ENCODE assay signal across 9 cellular contexts in genomic region chr2:45024600-45025291, GRCh38. TPM values are rescaled to one million over a fixed set of nuclear protein-coding genes. Genes with fewer than 3 reads are reported as not detected.
A peak's percentile ranks its signal among the peaks of the same experiment; 100 is the strongest.
DNase-seq lines count a peak whose midpoint lies in the region; ATAC-seq and TF ChIP-seq lines count a peak whose summit lies in the region.
"Had no signal": no experiment of that assay in that cellular context is flagged by ENCODE, and none has a peak within 500 bp of the region (broad histone marks: within the 10 kb centered on the region; RNA-seq: fewer than 3 reads in every experiment).

No MANE protein-coding gene starts in this region.

- no peak overlapping the region for H3K27ac Mint-ChIP-seq in CD8-positive, alpha-beta T cell
- no peak overlapping the region for H3K27ac Mint-ChIP-seq in activated naive CD8-positive, alpha-beta T cell treated with anti-CD3 and anti-CD28 coated beads for 36 hours

- H2BK12ac ChIP-seq in neuronal stem cell (ENCODE audit: low read length): no peak overlapping the region

- CTCF ChIA-PET in CD8-positive, alpha-beta T cell (lab: Charles Lee): no interaction called here

- H3K4me2 ChIP-seq in neuronal stem cell (ENCODE audit: insufficient read depth, low read length, poor library complexity, severe bottlenecking): no peak overlapping the region

- no peak overlapping the region for H2BK5ac ChIP-seq in neuronal stem cell (ENCODE audit: low read length)

- intact Hi-C loops in CD8-positive, alpha-beta T cell (cut with DNase I, micrococcal nuclease): no loop called here

- peak overlapping the region; percentile 45 for H3K18ac ChIP-seq in neuronal stem cell (ENCODE audit: low read length)

- DNase-seq in GM04504 (ENCODE audit: low read depth): peak; percentile 76
- peak; percentile 70 for DNase-seq in NAMALWA (ENCODE audit: low spot score)
- peak; percentile 85 for DNase-seq in choroid plexus epithelial cell (ENCODE audit: low read depth)
- no peak for DNase-seq in neuronal stem cell (ENCODE audit: low spot score)
- DNase-seq in NK-92 treated with Interleukin-12 subunit alpha and Interleukin-12 subunit beta, amount 100 ng/mL, for 24 hours (lab: John Stamatoyannopoulos, UW): no peak
- no peak for DNase-seq in CD8-positive, alpha-beta T cell
- no peak for DNase-seq in activated naive CD8-positive, alpha-beta T cell treated with anti-CD3 and anti-CD28 coated beads for 36 hours
- DNase-seq: activated T-cell treated with anti-CD3 and anti-CD28 coated beads, Interleukin-2, amount 50 U/mL, for 4 hours had no signal

- no peak overlapping the region for H3K4ac ChIP-seq in neuronal stem cell (ENCODE audit: low read length)

- H2BK15ac ChIP-seq in neuronal stem cell (ENCODE audit: low read length): no peak overlapping the region

- H3K14ac ChIP-seq in neuronal stem cell (ENCODE audit: low read length): no peak overlapping the region

- H2AK5ac ChIP-seq in neuronal stem cell (ENCODE audit: low read depth, low read length): no peak overlapping the region

- no CpG with 5 or more reads among the region's 7 CpGs for WGBS in neuronal stem cell (ENCODE audit: extremely low coverage in 2 of 2, insufficient read length in 2 of 2, insufficient replicate concordance in 1 of 2), 2 donors

- no peak for TF ChIP-seq CTCF in choroid plexus epithelial cell (conservative IDR thresholded peaks at IDR 0.05; ENCODE audit: low read depth, low read length)
- no peak for TF ChIP-seq CTCF in CD8-positive, alpha-beta T cell (IDR thresholded peaks at IDR 0.05)

- no peak overlapping the region for H4K91ac ChIP-seq in neuronal stem cell (ENCODE audit: low read depth, low read length, poor library complexity)

- H3K79me1 ChIP-seq in neuronal stem cell (ENCODE audit: low read depth, low read length): no peaks in the 10 kb centered on the region

- H3K27me3 Mint-ChIP-seq in CD8-positive, alpha-beta T cell (ENCODE audit: low read depth): peaks cover 13% of the 10 kb centered on the region
- peaks cover 26% of the 10 kb centered on the region for H3K27me3 Mint-ChIP-seq in activated naive CD8-positive, alpha-beta T cell treated with anti-CD3 and anti-CD28 coated beads for 36 hours

- no peaks in the 10 kb centered on the region for H3K4me1 Mint-ChIP-seq in CD8-positive, alpha-beta T cell (ENCODE audit: low read depth)
- H3K4me1 Mint-ChIP-seq in activated naive CD8-positive, alpha-beta T cell treated with anti-CD3 and anti-CD28 coated beads for 36 hours: no peaks in the 10 kb centered on the region

- H3K36me3 Mint-ChIP-seq in CD8-positive, alpha-beta T cell: no peaks in the 10 kb centered on the region
- H3K36me3 Mint-ChIP-seq in activated naive CD8-positive, alpha-beta T cell treated with anti-CD3 and anti-CD28 coated beads for 36 hours: no peaks in the 10 kb centered on the region

- H3K4me3 ChIP-seq in choroid plexus epithelial cell (ENCODE audit: low read depth, low read length): no peak overlapping the region
- H3K4me3 ChIP-seq in neuronal stem cell (ENCODE audit: low read length in 2 of 2): no peak overlapping the region
- H3K4me3 ChIP-seq in CD8-positive, alpha-beta T cell (ENCODE audit: low read depth, low read length): no peak overlapping the region

- H3K23ac ChIP-seq in neuronal stem cell (ENCODE audit: low read depth, low read length, poor library complexity): no peak overlapping the region

- H2BK120ac ChIP-seq in neuronal stem cell (ENCODE audit: low read depth, low read length): no peak overlapping the region

- H3K9me3 ChIP-seq in neuronal stem cell (replicated peaks in 1 of 2; ENCODE audit: control insufficient read depth in 2 of 2, insufficient read depth in 1 of 2, low read depth in 1 of 2, low read length in 2 of 2): no peaks in the 10 kb centered on the region
- no peaks in the 10 kb centered on the region for H3K9me3 ChIP-seq in CD8-positive, alpha-beta T cell (ENCODE audit: low read length)

- no peaks in the 10 kb centered on the region for H3K9me3 Mint-ChIP-seq in CD8-positive, alpha-beta T cell
- no peaks in the 10 kb centered on the region for H3K9me3 Mint-ChIP-seq in activated naive CD8-positive, alpha-beta T cell treated with anti-CD3 and anti-CD28 coated beads for 36 hours
- H3K9me3 Mint-ChIP-seq: activated T-cell treated with anti-CD3 and anti-CD28 coated beads, Interleukin-2, amount 50 U/mL, for 4 hours had no signal

- H3K4me3 Mint-ChIP-seq in CD8-positive, alpha-beta T cell: no peak overlapping the region
- no peak overlapping the region for H3K4me3 Mint-ChIP-seq in activated naive CD8-positive, alpha-beta T cell treated with anti-CD3 and anti-CD28 coated beads for 36 hours
- H3K4me3 Mint-ChIP-seq: activated T-cell treated with anti-CD3 and anti-CD28 coated beads, Interleukin-2, amount 50 U/mL, for 4 hours had no signal

- H3K4me1 ChIP-seq in neuronal stem cell (ENCODE audit: control insufficient read depth in 2 of 2, insufficient read depth in 1 of 2, low read depth in 1 of 2, low read length in 2 of 2): peaks cover 0 to 3% of the 10 kb centered on the region in 2 donors
- no peaks in the 10 kb centered on the region for H3K4me1 ChIP-seq in CD8-positive, alpha-beta T cell (ENCODE audit: insufficient read depth, low read length)

- no peak for ATAC-seq in CD8-positive, alpha-beta T cell
- ATAC-seq in GM19328 (IDR thresholded peaks at IDR 0.05; ENCODE audit: unreplicated experiment): no peak
- ATAC-seq: activated T-cell treated with anti-CD3 and anti-CD28 coated beads, Interleukin-2, amount 50 U/mL, for 4 hours had no signal

- POLR2A ChIA-PET in CD8-positive, alpha-beta T cell (lab: Charles Lee): no interaction called here

- H3K27me3 ChIP-seq in neuronal stem cell (ENCODE audit: control insufficient read depth in 3 of 3, insufficient read depth in 3 of 3, low read depth in 1 of 3, low read length in 3 of 3): peaks cover 0 to 13% (median 0%) of the 10 kb centered on the region in 3 experiments
- no peaks in the 10 kb centered on the region for H3K27me3 ChIP-seq in CD8-positive, alpha-beta T cell (ENCODE audit: insufficient read depth, low read length)

- H3K36me3 ChIP-seq in neuronal stem cell (replicated peaks in 1 of 2; ENCODE audit: control insufficient read depth in 2 of 2, insufficient read depth in 2 of 2, low read length in 2 of 2): no peaks in the 10 kb centered on the region
- no peaks in the 10 kb centered on the region for H3K36me3 ChIP-seq in CD8-positive, alpha-beta T cell (ENCODE audit: insufficient read depth, low read length)

- no peak overlapping the region for H3K27ac ChIP-seq in neuronal stem cell (replicated peaks; ENCODE audit: low read length)
- H3K27ac ChIP-seq in CD8-positive, alpha-beta T cell (ENCODE audit: low read depth, low read length): no peak overlapping the region

- no peak overlapping the region for H4K8ac ChIP-seq in neuronal stem cell (ENCODE audit: low read depth, low read length)

- H2AFZ ChIP-seq in neuronal stem cell (ENCODE audit: low read length): no peak overlapping the region

- no peak overlapping the region for H3K9ac ChIP-seq in neuronal stem cell (ENCODE audit: low read depth, low read length, poor library complexity)

RNA-seq across cellular contexts. Expression of gene SIX2, which starts 15.5 kb away (rescaled TPM):
- polyA plus RNA-seq in neuronal stem cell (2013, experiment 1 of 2): 0.15 TPM
- polyA plus RNA-seq in neuronal stem cell (2013, experiment 2 of 2): 0.22 TPM
- total RNA-seq in CD8-positive, alpha-beta T cell: not detected
- total RNA-seq in activated naive CD8-positive, alpha-beta T cell treated with anti-CD3 and anti-CD28 coated beads for 36 hours: not detected
- total RNA-seq: activated T-cell treated with anti-CD3 and anti-CD28 coated beads, Interleukin-2, amount 50 U/mL, for 4 hours had no signal

Comparison
In these comparisons a context has a peak if more than half of its experiments do, and no peak if none do; other contexts are left out.
1. DNase-seq: peak in GM04504 (single experiment), NAMALWA (single experiment) and choroid plexus epithelial cell (single experiment); none in neuronal stem cell (single experiment), NK-92 treated with Interleukin-12 subunit alpha and Interleukin-12 subunit beta, amount 100 ng/mL, for 24 hours (single experiment), CD8-positive, alpha-beta T cell (0 of 7) and activated naive CD8-positive, alpha-beta T cell treated with anti-CD3 and anti-CD28 coated beads for 36 hours (single experiment).